In genomic region chr5:180390441-180391190, GRCh38 we compare ENCODE assay signal across 22 cellular contexts. TPM values are rescaled to one million over a fixed set of nuclear protein-coding genes. Genes with fewer than 3 reads are reported as not detected.
A peak's percentile ranks its signal among the peaks of the same experiment; 100 is the strongest.
DNase-seq lines count a peak whose midpoint lies in the region; ATAC-seq and TF ChIP-seq lines count a peak whose summit lies in the region.
"Had no signal": no experiment of that assay in that cellular context is flagged by ENCODE, and none has a peak within 500 bp of the region (broad histone marks: within the 10 kb centered on the region; RNA-seq: fewer than 3 reads in every experiment).

No MANE protein-coding gene starts in this region.

- peak; percentile 13 for DNase-seq in GM03348 (ENCODE audit: low spot score)
- DNase-seq in NAMALWA (ENCODE audit: low spot score): peak; percentile 12
- DNase-seq in choroid plexus epithelial cell (ENCODE audit: low read depth): peak; percentile 15
- no peak for DNase-seq in osteocyte (ENCODE audit: extremely low spot score, unreplicated experiment)
- DNase-seq in mesendoderm: no peak
- DNase-seq: activated CD4-positive, alpha-beta T cell treated with anti-CD3 and anti-CD28 coated beads, Interleukin-2, amount 50 U/mL, for 48 hours; activated T-cell treated with anti-CD3 and anti-CD28 coated beads for 4 hours; amniotic stem cell; Calu3; central memory CD4-positive, alpha-beta T cell; HCEC 1CT; mucosa of descending colon; NCI-H2081; NCI-H446 treated with DMSO at 0.1 percent for 48 hours; NK-92 treated with Interleukin-12 subunit alpha and Interleukin-12 subunit beta, amount 100 ng/mL, for 24 hours; retina had no signal

- H3K4ac ChIP-seq in mesendoderm (ENCODE audit: low read depth, low read length): no peak overlapping the region

- no peak overlapping the region for H4K5ac ChIP-seq in mesendoderm (ENCODE audit: low read length)

- ATAC-seq in HG03354 (IDR thresholded peaks at IDR 0.05; ENCODE audit: poor library complexity, severe bottlenecking, unreplicated experiment) (no peak), GM18511 (IDR thresholded peaks at IDR 0.05; ENCODE audit: unreplicated experiment) (no peak)

- no peak overlapping the region for H2BK5ac ChIP-seq in mesendoderm (ENCODE audit: low read length)

- H3K27ac ChIP-seq in mesendoderm (ENCODE audit: low read depth, low read length): no peak overlapping the region
- H3K27ac ChIP-seq: gastroesophageal sphincter, HL-60, RWPE1, thoracic aorta had no signal

- H2BK15ac ChIP-seq in mesendoderm (replicated peaks; ENCODE audit: low read depth): no peak overlapping the region

- H3K27ac Mint-ChIP-seq in osteocyte (ENCODE audit: unreplicated experiment): no peak overlapping the region

- no peaks in the 10 kb centered on the region for H3K27me3 ChIP-seq in mesendoderm (ENCODE audit: insufficient read depth, low read length, poor library complexity)
- H3K27me3 ChIP-seq: gastroesophageal sphincter had no signal

- WGBS in mesendoderm (ENCODE audit: extremely low coverage, insufficient coverage, low lambda C conversion rate): no CpG with 5 or more reads among the region's 15 CpGs

- H3K36me3 ChIP-seq in mesendoderm (ENCODE audit: control insufficient read depth, insufficient read depth, low read length): no peaks in the 10 kb centered on the region
- H3K36me3 ChIP-seq: gastroesophageal sphincter, thoracic aorta had no signal

- H3K9me3 Mint-ChIP-seq in osteocyte (ENCODE audit: unreplicated experiment): no peaks in the 10 kb centered on the region

- peaks cover 2% of the 10 kb centered on the region for H3K4me1 Mint-ChIP-seq in osteocyte (ENCODE audit: unreplicated experiment)

- peak; percentile 26 for TF ChIP-seq CTCF in choroid plexus epithelial cell (conservative IDR thresholded peaks at IDR 0.05; ENCODE audit: low read depth, low read length)
- peak; percentile 37 for TF ChIP-seq CTCF in osteocyte (IDR thresholded peaks at IDR 0.05)

- H4K8ac ChIP-seq in mesendoderm (ENCODE audit: low read depth, low read length): no peak overlapping the region

- H3K4me3 Mint-ChIP-seq in osteocyte (ENCODE audit: unreplicated experiment): no peak overlapping the region

- H3K36me3 Mint-ChIP-seq in osteocyte (ENCODE audit: unreplicated experiment): no peaks in the 10 kb centered on the region

- no peak overlapping the region for H3K23ac ChIP-seq in mesendoderm (ENCODE audit: low read length)

- no peaks in the 10 kb centered on the region for H3K79me2 ChIP-seq in mesendoderm (ENCODE audit: control insufficient read depth, insufficient read depth, low read length)

- no peak overlapping the region for H3K9ac ChIP-seq in mesendoderm (ENCODE audit: low read length)

- H2AK5ac ChIP-seq in mesendoderm (ENCODE audit: low read length): no peak overlapping the region

- H3K27me3 Mint-ChIP-seq in osteocyte (ENCODE audit: unreplicated experiment): no peaks in the 10 kb centered on the region

- no peaks in the 10 kb centered on the region for H3K4me1 ChIP-seq in mesendoderm (ENCODE audit: control insufficient read depth, low read depth, low read length)
- H3K4me1 ChIP-seq: gastroesophageal sphincter had no signal

- H2BK120ac ChIP-seq in mesendoderm (ENCODE audit: low read depth, low read length): no peak overlapping the region

- H3K18ac ChIP-seq in mesendoderm (ENCODE audit: low read length): no peak overlapping the region

- no peak overlapping the region for H3K4me2 ChIP-seq in mesendoderm (ENCODE audit: low read length)

- H3K56ac ChIP-seq in mesendoderm (ENCODE audit: low read length): no peak overlapping the region

- H3K4me3 ChIP-seq in choroid plexus epithelial cell (ENCODE audit: low read depth, low read length) (no peak overlapping the region), mesendoderm (ENCODE audit: low read length) (no peak overlapping the region)
- H3K4me3 ChIP-seq: gastroesophageal sphincter, mucosa of descending colon, thoracic aorta had no signal

- H3K79me1 ChIP-seq in mesendoderm (ENCODE audit: low read length): no peaks in the 10 kb centered on the region

RNA-seq across cellular contexts. Expression of gene GFPT2, which starts 37.5 kb away (rescaled TPM):
- total RNA-seq in osteocyte: 70.7 and 80.0 TPM in 2 replicates
- polyA plus RNA-seq in mesendoderm (2013, experiment 1 of 2): 41.2 TPM
- polyA plus RNA-seq in mesendoderm (2013, experiment 2 of 2): 42.6 TPM
- total RNA-seq: Calu3 had no signal

Comparison
In these comparisons a context has a peak if more than half of its experiments do, and no peak if none do; other contexts are left out.
1. DNase-seq: peak in GM03348 (single experiment), NAMALWA (single experiment) and choroid plexus epithelial cell (single experiment); none in osteocyte (single experiment) and mesendoderm (single experiment).